In the genomic region with DNA sequence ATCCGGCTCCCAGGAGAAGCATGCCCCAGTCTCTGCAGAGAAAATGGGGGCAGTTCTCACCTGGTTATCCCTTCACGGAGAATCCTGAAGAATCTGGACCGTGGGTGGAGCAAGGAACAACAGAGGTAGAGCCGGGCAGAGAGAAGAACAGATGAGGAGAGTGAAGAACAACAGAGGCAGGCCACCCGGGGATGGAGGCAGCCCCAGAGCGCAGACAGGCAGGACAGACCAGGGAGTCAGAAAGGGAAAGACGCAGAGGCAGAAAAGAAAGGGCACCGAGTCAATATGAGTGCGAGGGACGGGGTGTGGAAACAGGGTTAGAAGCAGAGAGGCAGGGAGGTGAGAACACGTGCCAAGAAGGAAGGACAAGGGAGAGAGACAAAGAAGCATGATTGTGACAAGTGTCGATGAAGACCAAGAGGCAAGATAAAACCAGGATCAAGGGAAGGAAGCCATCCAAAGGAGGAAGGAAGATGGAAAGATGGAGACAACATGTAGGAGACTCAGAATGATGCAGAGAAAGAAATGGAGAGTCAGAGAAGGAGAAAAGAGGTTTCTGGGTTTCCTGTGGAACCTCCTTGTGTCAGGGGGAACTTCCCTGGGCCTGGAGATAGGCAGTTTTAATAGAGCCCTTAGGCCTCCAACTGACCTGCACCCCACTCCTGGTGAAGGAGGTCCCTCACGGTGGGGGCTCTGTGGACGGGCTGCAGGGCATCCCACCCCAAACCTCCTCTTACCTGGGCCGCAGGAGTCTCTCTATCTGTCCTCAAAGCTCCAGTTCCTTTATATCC, we compare ENCODE assay signal across 1 cellular context.
TF ChIP-seq lines count a peak whose summit lies in the region.

A gene (minus strand): TSS at position 758 of the 791 bp plus-strand sequence. CDS start 1,050 bp downstream, outside the sequence.

TF ChIP-seq in HepG2, 621 proteins besides CTCF, POLR2A, EP300 and RAD21:
- TF ChIP-seq ZNF121 (CRISPR knock-in tag; IDR thresholded peaks at IDR 0.05) = no peak
- 0 out of 2 replicates have a peak, but pooled peaks have one; percentile 44 for TF ChIP-seq EZH2 (conservative IDR thresholded peaks at IDR 0.05; ENCODE audit: low read depth, low read length)
- no peak for TF ChIP-seq RFX1 (IDR thresholded peaks at IDR 0.05)
- no peak for TF ChIP-seq SP4 (CRISPR knock-in tag; IDR thresholded peaks at IDR 0.05)
- TF ChIP-seq ZNF337 (CRISPR knock-in tag; IDR thresholded peaks at IDR 0.05; ENCODE audit: borderline replicate concordance, low read depth) = no peak
- TF ChIP-seq, protein P1, sequence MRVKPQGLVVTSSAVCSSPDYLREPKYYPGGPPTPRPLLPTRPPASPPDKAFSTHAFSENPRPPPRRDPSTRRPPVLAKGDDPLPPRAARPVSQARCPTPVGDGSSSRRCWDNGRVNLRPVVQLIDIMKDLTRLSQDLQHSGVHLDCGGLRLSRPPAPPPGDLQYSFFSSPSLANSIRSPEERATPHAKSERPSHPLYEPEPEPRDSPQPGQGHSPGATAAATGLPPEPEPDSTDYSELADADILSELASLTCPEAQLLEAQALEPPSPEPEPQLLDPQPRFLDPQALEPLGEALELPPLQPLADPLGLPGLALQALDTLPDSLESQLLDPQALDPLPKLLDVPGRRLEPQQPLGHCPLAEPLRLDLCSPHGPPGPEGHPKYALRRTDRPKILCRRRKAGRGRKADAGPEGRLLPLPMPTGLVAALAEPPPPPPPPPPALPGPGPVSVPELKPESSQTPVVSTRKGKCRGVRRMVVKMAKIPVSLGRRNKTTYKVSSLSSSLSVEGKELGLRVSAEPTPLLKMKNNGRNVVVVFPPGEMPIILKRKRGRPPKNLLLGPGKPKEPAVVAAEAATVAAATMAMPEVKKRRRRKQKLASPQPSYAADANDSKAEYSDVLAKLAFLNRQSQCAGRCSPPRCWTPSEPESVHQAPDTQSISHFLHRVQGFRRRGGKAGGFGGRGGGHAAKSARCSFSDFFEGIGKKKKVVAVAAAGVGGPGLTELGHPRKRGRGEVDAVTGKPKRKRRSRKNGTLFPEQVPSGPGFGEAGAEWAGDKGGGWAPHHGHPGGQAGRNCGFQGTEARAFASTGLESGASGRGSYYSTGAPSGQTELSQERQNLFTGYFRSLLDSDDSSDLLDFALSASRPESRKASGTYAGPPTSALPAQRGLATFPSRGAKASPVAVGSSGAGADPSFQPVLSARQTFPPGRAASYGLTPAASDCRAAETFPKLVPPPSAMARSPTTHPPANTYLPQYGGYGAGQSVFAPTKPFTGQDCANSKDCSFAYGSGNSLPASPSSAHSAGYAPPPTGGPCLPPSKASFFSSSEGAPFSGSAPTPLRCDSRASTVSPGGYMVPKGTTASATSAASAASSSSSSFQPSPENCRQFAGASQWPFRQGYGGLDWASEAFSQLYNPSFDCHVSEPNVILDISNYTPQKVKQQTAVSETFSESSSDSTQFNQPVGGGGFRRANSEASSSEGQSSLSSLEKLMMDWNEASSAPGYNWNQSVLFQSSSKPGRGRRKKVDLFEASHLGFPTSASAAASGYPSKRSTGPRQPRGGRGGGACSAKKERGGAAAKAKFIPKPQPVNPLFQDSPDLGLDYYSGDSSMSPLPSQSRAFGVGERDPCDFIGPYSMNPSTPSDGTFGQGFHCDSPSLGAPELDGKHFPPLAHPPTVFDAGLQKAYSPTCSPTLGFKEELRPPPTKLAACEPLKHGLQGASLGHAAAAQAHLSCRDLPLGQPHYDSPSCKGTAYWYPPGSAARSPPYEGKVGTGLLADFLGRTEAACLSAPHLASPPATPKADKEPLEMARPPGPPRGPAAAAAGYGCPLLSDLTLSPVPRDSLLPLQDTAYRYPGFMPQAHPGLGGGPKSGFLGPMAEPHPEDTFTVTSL (CRISPR knock-in tag; IDR thresholded peaks at IDR 0.05; ENCODE audit: borderline replicate concordance) = no peak
- TF ChIP-seq KLF11 (CRISPR knock-in tag; IDR thresholded peaks at IDR 0.05) = no peak
- no peak for TF ChIP-seq PAF1 (CRISPR knock-in tag; IDR thresholded peaks at IDR 0.05)
- TF ChIP-seq, protein P2, sequence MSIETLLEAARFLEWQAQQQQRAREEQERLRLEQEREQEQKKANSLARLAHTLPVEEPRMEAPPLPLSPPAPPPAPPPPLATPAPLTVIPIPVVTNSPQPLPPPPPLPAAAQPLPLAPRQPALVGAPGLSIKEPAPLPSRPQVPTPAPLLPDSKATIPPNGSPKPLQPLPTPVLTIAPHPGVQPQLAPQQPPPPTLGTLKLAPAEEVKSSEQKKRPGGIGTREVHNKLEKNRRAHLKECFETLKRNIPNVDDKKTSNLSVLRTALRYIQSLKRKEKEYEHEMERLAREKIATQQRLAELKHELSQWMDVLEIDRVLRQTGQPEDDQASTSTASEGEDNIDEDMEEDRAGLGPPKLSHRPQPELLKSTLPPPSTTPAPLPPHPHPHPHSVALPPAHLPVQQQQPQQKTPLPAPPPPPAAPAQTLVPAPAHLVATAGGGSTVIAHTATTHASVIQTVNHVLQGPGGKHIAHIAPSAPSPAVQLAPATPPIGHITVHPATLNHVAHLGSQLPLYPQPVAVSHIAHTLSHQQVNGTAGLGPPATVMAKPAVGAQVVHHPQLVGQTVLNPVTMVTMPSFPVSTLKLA (IDR thresholded peaks at IDR 0.05) = peak; percentile 36; the same call in 1 of the 2 replicates
- no peak for TF ChIP-seq SNAI1 (CRISPR knock-in tag; IDR thresholded peaks at IDR 0.05; ENCODE audit: borderline replicate concordance)
- no peak for TF ChIP-seq ZNF12 (CRISPR knock-in tag; IDR thresholded peaks at IDR 0.05)
- 0 out of 2 replicates have a peak, but pooled peaks have one; percentile 23 for TF ChIP-seq FOXA1 (IDR thresholded peaks at IDR 0.05)
- no peak for TF ChIP-seq FOXA1 (CRISPR knock-in tag; IDR thresholded peaks at IDR 0.05)
- no peak for TF ChIP-seq RARG (CRISPR knock-in tag; IDR thresholded peaks at IDR 0.05; ENCODE audit: low read depth)
- TF ChIP-seq ZNF629 (CRISPR knock-in tag; conservative IDR thresholded peaks at IDR 0.05) = no peak
- TF ChIP-seq FOXK1 (CRISPR knock-in tag; IDR thresholded peaks at IDR 0.05; ENCODE audit: borderline replicate concordance, low read depth) = no peak
- TF ChIP-seq SMAD9 (CRISPR knock-in tag; IDR thresholded peaks at IDR 0.05) = no peak
- 0 out of 2 replicates have a peak, but pooled peaks have one; percentile 5 for TF ChIP-seq ZNF225 (CRISPR knock-in tag; IDR thresholded peaks at IDR 0.05)
- TF ChIP-seq, protein P3, sequence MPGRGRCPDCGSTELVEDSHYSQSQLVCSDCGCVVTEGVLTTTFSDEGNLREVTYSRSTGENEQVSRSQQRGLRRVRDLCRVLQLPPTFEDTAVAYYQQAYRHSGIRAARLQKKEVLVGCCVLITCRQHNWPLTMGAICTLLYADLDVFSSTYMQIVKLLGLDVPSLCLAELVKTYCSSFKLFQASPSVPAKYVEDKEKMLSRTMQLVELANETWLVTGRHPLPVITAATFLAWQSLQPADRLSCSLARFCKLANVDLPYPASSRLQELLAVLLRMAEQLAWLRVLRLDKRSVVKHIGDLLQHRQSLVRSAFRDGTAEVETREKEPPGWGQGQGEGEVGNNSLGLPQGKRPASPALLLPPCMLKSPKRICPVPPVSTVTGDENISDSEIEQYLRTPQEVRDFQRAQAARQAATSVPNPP (CRISPR knock-in tag; IDR thresholded peaks at IDR 0.05) = no peak
- no peak for TF ChIP-seq MBNL3 (CRISPR knock-in tag; conservative IDR thresholded peaks at IDR 0.05)
- no peak for TF ChIP-seq IRX3 (CRISPR knock-in tag; IDR thresholded peaks at IDR 0.05; ENCODE audit: borderline replicate concordance, low read depth)
- peak; percentile 77; the same call in 1 of the 2 replicates for TF ChIP-seq IKZF1 (IDR thresholded peaks at IDR 0.05)
- TF ChIP-seq ATF7 (IDR thresholded peaks at IDR 0.05) = peak; percentile 10; the same call in 1 of the 2 replicates
- no peak for TF ChIP-seq ATF7 (CRISPR knock-in tag; IDR thresholded peaks at IDR 0.05)
- TF ChIP-seq ZNF563 (CRISPR knock-in tag; IDR thresholded peaks at IDR 0.05) = no peak
- TF ChIP-seq SCMH1 (CRISPR knock-in tag; IDR thresholded peaks at IDR 0.05; ENCODE audit: borderline replicate concordance) = no peak
- TF ChIP-seq PHB2 (IDR thresholded peaks at IDR 0.05; ENCODE audit: partially characterized antibody) = peak; percentile 94
